Comparison of ENCODE assay signal across 8 cellular contexts in genomic region chr7:1665721-1666250, GRCh38. TPM values are rescaled to one million over a fixed set of nuclear protein-coding genes. Genes with fewer than 3 reads are reported as not detected.
DNase-seq lines count a peak whose midpoint lies in the region; ATAC-seq and TF ChIP-seq lines count a peak whose summit lies in the region.

No MANE protein-coding gene starts in this region.

- no peak for ATAC-seq in GM19452 (IDR thresholded peaks at IDR 0.05; ENCODE audit: unreplicated experiment)

- TF ChIP-seq CTCF in AG09309 (IDR thresholded peaks at IDR 0.05; ENCODE audit: control insufficient read depth, insufficient read depth, low read depth, low read length, missing control alignments) (no peak), HFF-Myc (IDR thresholded peaks at IDR 0.05; ENCODE audit: low read depth, low read length, missing control alignments) (no peak), cardiac fibroblast (IDR thresholded peaks at IDR 0.05; ENCODE audit: low read depth, low read length) (no peak)

- no peak for DNase-seq in AG09309 (ENCODE audit: low read depth)
- no peak for DNase-seq in HFF-Myc (ENCODE audit: extremely low read depth, low read depth)
- DNase-seq in cardiac fibroblast (ENCODE audit: low read depth in 2 of 2): peak; percentile 15 to 34
- DNase-seq in lung microvascular endothelial cell (ENCODE audit: low read depth in 2 of 2): peak; percentile 22 to 39
- DNase-seq in NCI-H2196 (lab: John Stamatoyannopoulos, UW; ENCODE audit: unreplicated experiment): no peak
- DNase-seq in NOMO-1 (lab: John Stamatoyannopoulos, UW; ENCODE audit: unreplicated experiment in 2 of 2): no peak
- no peak for DNase-seq in NCI-H128 (lab: John Stamatoyannopoulos, UW; ENCODE audit: unreplicated experiment)

- H3K4me3 ChIP-seq in AG09309 (ENCODE audit: control insufficient read depth, low read depth, low read length): peak overlapping the region; percentile 71
- peak overlapping the region; percentile 7; the same call in 1 of the 2 replicates for H3K4me3 ChIP-seq in HFF-Myc (replicated peaks; ENCODE audit: low read depth, low read length)
- H3K4me3 ChIP-seq in cardiac fibroblast (replicated peaks in 1 of 2; ENCODE audit: low read depth in 2 of 2, low read length in 2 of 2): peak overlapping the region; percentile 27 to 41

RNA-seq across cellular contexts. Expression of gene ELFN1, which starts 4.3 kb away (rescaled TPM):
- under 0.01 and 0.44 TPM in 2 replicates for total RNA-seq in lung microvascular endothelial cell

Comparison
In these comparisons a context has a peak if more than half of its experiments do, and no peak if none do; other contexts are left out.
1. DNase-seq: peak in cardiac fibroblast (2 of 2) and lung microvascular endothelial cell (2 of 2); none in AG09309 (single experiment), HFF-Myc (single experiment), NCI-H2196 (single experiment), NOMO-1 (0 of 2) and NCI-H128 (single experiment).
2. H3K4me3 ChIP-seq: peak in every context shown above with its lines; median percentile 71 in AG09309; 34 in cardiac fibroblast; 7 in HFF-Myc.